8 cellular contexts compared by ENCODE assay signal in the genomic region with DNA sequence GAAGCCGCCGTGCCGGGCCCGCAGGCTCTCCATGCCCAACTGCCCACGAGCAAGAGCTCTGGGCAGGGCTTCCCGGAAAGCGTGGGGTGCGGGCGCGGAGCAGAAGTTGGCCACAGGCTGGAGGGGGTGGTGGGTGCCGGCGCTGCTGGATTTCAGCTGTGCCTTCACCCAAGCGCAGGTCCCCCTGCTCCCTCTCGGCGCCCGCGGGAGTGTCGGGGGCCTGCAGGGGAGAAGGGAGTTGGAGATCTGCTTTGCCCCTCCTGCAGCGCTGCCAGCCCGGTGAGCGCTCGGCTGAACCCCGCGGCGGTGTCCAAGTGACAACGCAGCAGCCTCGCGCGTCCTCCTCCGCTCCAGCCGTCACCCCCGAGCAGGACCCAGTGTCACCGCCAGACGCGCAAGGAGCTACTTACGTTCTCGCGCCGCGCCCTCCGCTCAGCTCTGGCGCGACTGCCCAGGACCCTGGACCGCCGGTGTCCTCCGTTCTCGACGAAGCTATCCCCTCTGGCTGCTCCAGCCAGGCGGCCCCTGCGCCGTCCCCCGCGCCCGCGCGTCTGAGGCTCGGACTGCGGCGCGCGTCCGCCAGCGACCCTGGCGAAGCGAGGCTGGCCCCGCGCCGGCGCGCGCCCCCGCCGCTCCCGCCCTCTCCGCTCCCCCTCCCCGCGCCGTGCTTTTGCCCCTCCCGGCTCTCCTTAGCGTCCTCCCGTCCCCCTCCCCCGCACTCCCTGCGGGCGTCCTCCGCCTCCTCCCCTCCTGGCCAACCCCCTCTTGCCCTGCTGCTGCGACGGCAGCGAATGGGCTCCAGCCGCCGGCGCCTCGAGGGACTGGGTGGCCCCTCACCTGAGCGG. TPM values are rescaled to one million over a fixed set of nuclear protein-coding genes. Genes with fewer than 3 reads are reported as not detected.
A peak's percentile ranks its signal among the peaks of the same experiment; 100 is the strongest.
DNase-seq lines count a peak whose midpoint lies in the region; ATAC-seq, FAIRE-seq and TF ChIP-seq lines count a peak whose summit lies in the region.

Gene NRCAM (minus strand): TSS at position 604 of the 845 bp plus-strand sequence. CDS start 216,372 bp downstream, outside the sequence.

- peaks cover 69% of the 10 kb centered on the region for H3K27me3 Mint-ChIP-seq in activated T-helper 2 cell treated with anti-CD3 and anti-CD28 coated beads, Interferon-gamma antibody, Interleukin-2, Interleukin-4, amounts not matched to agents 10 μg/mL and 5 μg/mL and 100 μg/mL, durations not matched to agents 14 hours and 24 hours and 36 hours (ENCODE audit: low read depth)

- DNase-seq in DMS 273 (lab: John Stamatoyannopoulos, UW; ENCODE audit: unreplicated experiment) (peak; percentile 99), HFF-Myc (ENCODE audit: extremely low read depth, low read depth) (no peak), NCI-H2227 treated with DMSO at 0.1 percent for 48 hours (lab: John Stamatoyannopoulos, UW) (peak; percentile 94), frontal cortex (ENCODE audit: low spot score in 2 of 2) (peak; percentile 79 to 81), A172 (ENCODE audit: low spot score) (no peak)
- DNase-seq in activated T-helper 2 cell treated with anti-CD3 and anti-CD28 coated beads, Interferon-gamma antibody, Interleukin-2, Interleukin-4, amounts not matched to agents 10 μg/mL and 5 μg/mL and 100 μg/mL, durations not matched to agents 14 hours and 24 hours and 36 hours (ENCODE audit: low spot score), result no peak

- H3K36me3 ChIP-seq in neuron (ENCODE audit: insufficient read depth, low read length), result no peaks in the 10 kb centered on the region

- peaks cover 12% of the 10 kb centered on the region for H3K4me1 Mint-ChIP-seq in activated T-helper 2 cell treated with anti-CD3 and anti-CD28 coated beads, Interferon-gamma antibody, Interleukin-2, Interleukin-4, amounts not matched to agents 10 μg/mL and 5 μg/mL and 100 μg/mL, durations not matched to agents 14 hours and 24 hours and 36 hours (ENCODE audit: low read depth)

- H3K9me3 ChIP-seq in neuron (ENCODE audit: low read length), result no peaks in the 10 kb centered on the region

- H3K4me3 ChIP-seq in HFF-Myc (replicated peaks; ENCODE audit: low read depth, low read length) (peak within 1 kb of the TSS; percentile 36), neuron (ENCODE audit: low read length) (peak within 1 kb of the TSS; percentile 84)

- H3K4me3 Mint-ChIP-seq in activated T-helper 2 cell treated with anti-CD3 and anti-CD28 coated beads, Interferon-gamma antibody, Interleukin-2, Interleukin-4, amounts not matched to agents 10 μg/mL and 5 μg/mL and 100 μg/mL, durations not matched to agents 14 hours and 24 hours and 36 hours (ENCODE audit: low read depth), result peak within 1 kb of the TSS; percentile 51

- H3K9me3 Mint-ChIP-seq in activated T-helper 2 cell treated with anti-CD3 and anti-CD28 coated beads, Interferon-gamma antibody, Interleukin-2, Interleukin-4, amounts not matched to agents 10 μg/mL and 5 μg/mL and 100 μg/mL, durations not matched to agents 14 hours and 24 hours and 36 hours, result no peaks in the 10 kb centered on the region

- H3K27me3 ChIP-seq in neuron (ENCODE audit: insufficient read depth, low read length), result no peaks in the 10 kb centered on the region

- peak within 1 kb of the TSS; percentile 98 for H2AFZ ChIP-seq in neuron (ENCODE audit: low read depth, low read length)

- intact Hi-C loops in activated T-helper 2 cell treated with anti-CD3 and anti-CD28 coated beads, Interferon-gamma antibody, Interleukin-2, Interleukin-4, amounts not matched to agents 10 μg/mL and 5 μg/mL and 100 μg/mL, durations not matched to agents 14 hours and 24 hours and 36 hours (cut with micrococcal nuclease), result loop anchor here (2.0 kb wide), 1 partner anchor 41 kb away; no protein-coding TSS in a partner anchor

- ATAC-seq in GM18511 (IDR thresholded peaks at IDR 0.05; ENCODE audit: unreplicated experiment), result no peak

- peaks cover 28% of the 10 kb centered on the region for H3K4me1 ChIP-seq in neuron (ENCODE audit: insufficient read depth, low read length)

- FAIRE-seq in frontal cortex (lab: Jason Lieb, UNC), result no peak

- TF ChIP-seq CTCF in HFF-Myc (IDR thresholded peaks at IDR 0.05; ENCODE audit: low read depth, low read length, missing control alignments), result no peak

- H3K27ac Mint-ChIP-seq in activated T-helper 2 cell treated with anti-CD3 and anti-CD28 coated beads, Interferon-gamma antibody, Interleukin-2, Interleukin-4, amounts not matched to agents 10 μg/mL and 5 μg/mL and 100 μg/mL, durations not matched to agents 14 hours and 24 hours and 36 hours, result no peak within 1 kb of the TSS

- H3K36me3 Mint-ChIP-seq in activated T-helper 2 cell treated with anti-CD3 and anti-CD28 coated beads, Interferon-gamma antibody, Interleukin-2, Interleukin-4, amounts not matched to agents 10 μg/mL and 5 μg/mL and 100 μg/mL, durations not matched to agents 14 hours and 24 hours and 36 hours (ENCODE audit: low read depth), result no peaks in the 10 kb centered on the region

RNA-seq across cellular contexts. Expression of gene NRCAM, which starts in this region (rescaled TPM):
- total RNA-seq in activated T-helper 2 cell treated with anti-CD3 and anti-CD28 coated beads, Interferon-gamma antibody, Interleukin-2, Interleukin-4, amounts not matched to agents 10 μg/mL and 5 μg/mL and 100 μg/mL, durations not matched to agents 14 hours and 24 hours and 36 hours, result 0.05 TPM in 1 of 2 replicates, not detected in the other
- 143 TPM for total RNA-seq in frontal cortex
- total RNA-seq in A172 (2014; rRNA removed; shearing (Covaris generic)), result 0.16 and 0.86 TPM in 2 replicates

Comparison
In these comparisons a context has a peak if more than half of its experiments do, and no peak if none do; other contexts are left out.
1. RNA of gene NRCAM (total RNA-seq): 143 TPM in frontal cortex (single experiment); 0.16 to 0.86 TPM in A172 and 0.05 TPM in activated T-helper 2 cell treated with anti-CD3 and anti-CD28 coated beads, Interferon-gamma antibody, Interleukin-2, Interleukin-4, amounts not matched to agents 10 μg/mL and 5 μg/mL and 100 μg/mL, durations not matched to agents 14 hours and 24 hours and 36 hours; every median in the first group is over 10 times any median in the second.
2. DNase-seq: peak in DMS 273 (single experiment), NCI-H2227 treated with DMSO at 0.1 percent for 48 hours (single experiment) and frontal cortex (2 of 2); none in HFF-Myc (single experiment), activated T-helper 2 cell treated with anti-CD3 and anti-CD28 coated beads, Interferon-gamma antibody, Interleukin-2, Interleukin-4, amounts not matched to agents 10 μg/mL and 5 μg/mL and 100 μg/mL, durations not matched to agents 14 hours and 24 hours and 36 hours (single experiment) and A172 (single experiment).